Comparison of ENCODE assay signal across 18 cellular contexts in genomic region chr20:50574586-50574985, GRCh38.
A peak's percentile ranks its signal among the peaks of the same experiment; 100 is the strongest.
DNase-seq lines count a peak whose midpoint lies in the region; ATAC-seq and TF ChIP-seq lines count a peak whose summit lies in the region.
"Had no signal": no experiment of that assay in that cellular context is flagged by ENCODE, and none has a peak within 500 bp of the region (broad histone marks: within the 10 kb centered on the region; RNA-seq: fewer than 3 reads in every experiment).

No MANE protein-coding gene starts in this region.

- H3K27me3 Mint-ChIP-seq in activated naive CD4-positive, alpha-beta T cell treated with anti-CD3 and anti-CD28 coated beads, Interleukin-2, amount 50 U/mL, for 24 hours: no peaks in the 10 kb centered on the region
- H3K27me3 Mint-ChIP-seq in IgD-negative memory B cell: no peaks in the 10 kb centered on the region

- no peak overlapping the region for H3K4me3 ChIP-seq in ascending aorta
- no peak overlapping the region for H3K4me3 ChIP-seq in gastrocnemius medialis
- H3K4me3 ChIP-seq: cardiac muscle cell, neural progenitor cell had no signal

- TF ChIP-seq POLR2A in gastrocnemius medialis (IDR thresholded peaks at IDR 0.05): no peak

- H3K27ac ChIP-seq in ascending aorta: peak overlapping the region; percentile 2 to 76
- peak overlapping the region; percentile 89 to 96 (median 94) for H3K27ac ChIP-seq in gastrocnemius medialis
- H3K27ac ChIP-seq: neural progenitor cell had no signal

- no peak overlapping the region for H3K4me3 Mint-ChIP-seq in activated naive CD4-positive, alpha-beta T cell treated with anti-CD3 and anti-CD28 coated beads, Interleukin-2, amount 50 U/mL, for 24 hours
- no peak overlapping the region for H3K4me3 Mint-ChIP-seq in IgD-negative memory B cell
- H3K4me3 Mint-ChIP-seq: neural progenitor cell had no signal

- H3K36me3 Mint-ChIP-seq in activated naive CD4-positive, alpha-beta T cell treated with anti-CD3 and anti-CD28 coated beads, Interleukin-2, amount 50 U/mL, for 24 hours: peaks cover 13% of the 10 kb centered on the region
- H3K36me3 Mint-ChIP-seq in activated naive CD4-positive, alpha-beta T cell treated with anti-CD3 and anti-CD28 coated beads, Interleukin-2, amount 50 U/mL, for 72 hours: peaks cover 13 to 54% of the 10 kb centered on the region in 2 donors
- H3K36me3 Mint-ChIP-seq in IgD-negative memory B cell: peaks cover 6% of the 10 kb centered on the region

- no peak for DNase-seq in activated naive CD4-positive, alpha-beta T cell treated with anti-CD3 and anti-CD28 coated beads, Interleukin-2, amount 50 U/mL, for 72 hours (ENCODE audit: low spot score in 2 of 2)
- DNase-seq in ascending aorta (ENCODE audit: low spot score in 2 of 2): peak in 1 of 2 donors; percentile 39
- peak in 1 of 2 donors; percentile 6 for DNase-seq in gastrocnemius medialis
- DNase-seq in SKM-1 treated with dmso at 0.1 percent for 144 hours (lab: John Stamatoyannopoulos, UW; ENCODE audit: unreplicated experiment): no peak
- DNase-seq in NCI-H2171 (lab: John Stamatoyannopoulos, UW): no peak
- DNase-seq: activated CD4-positive, alpha-beta T cell treated with anti-CD3 and anti-CD28 coated beads for 1 hour; erythroblast; HCEC 1CT; NCI-H146; retina; SIG-M5; stimulated activated CD4-positive, alpha-beta T cell treated with anti-CD3 and anti-CD28 coated beads, Interleukin-12 subunit alpha, Interleukin-12 subunit beta, amount 100 ng/mL, for 4 hours; T-helper 9 cell had no signal

- H3K9me3 ChIP-seq in ascending aorta (no peaks in the 10 kb centered on the region), gastrocnemius medialis (no peaks in the 10 kb centered on the region)

- H3K36me3 ChIP-seq in ascending aorta (peaks cover 39 to 47% of the 10 kb centered on the region in 2 donors), gastrocnemius medialis (peaks cover 0 to 40% of the 10 kb centered on the region in 2 donors)
- H3K36me3 ChIP-seq: neural progenitor cell had no signal

- peaks cover 43% of the 10 kb centered on the region for H3K4me1 Mint-ChIP-seq in activated naive CD4-positive, alpha-beta T cell treated with anti-CD3 and anti-CD28 coated beads, Interleukin-2, amount 50 U/mL, for 24 hours
- peaks cover 31 to 40% (median 40%) of the 10 kb centered on the region in 3 donors for H3K4me1 Mint-ChIP-seq in IgD-negative memory B cell

- ATAC-seq in activated naive CD4-positive, alpha-beta T cell treated with anti-CD3 and anti-CD28 coated beads, Interleukin-2, amount 50 U/mL, for 72 hours: no peak
- ATAC-seq in gastrocnemius medialis: no peak
- no peak for ATAC-seq in HG03097 (IDR thresholded peaks at IDR 0.05; ENCODE audit: low FRiP score, unreplicated experiment)

- H3K9me3 Mint-ChIP-seq in activated naive CD4-positive, alpha-beta T cell treated with anti-CD3 and anti-CD28 coated beads, Interleukin-2, amount 50 U/mL, for 24 hours: no peaks in the 10 kb centered on the region
- H3K9me3 Mint-ChIP-seq in activated naive CD4-positive, alpha-beta T cell treated with anti-CD3 and anti-CD28 coated beads, Interleukin-2, amount 50 U/mL, for 72 hours: no peaks in the 10 kb centered on the region
- H3K9me3 Mint-ChIP-seq in IgD-negative memory B cell: no peaks in the 10 kb centered on the region
- H3K9me3 Mint-ChIP-seq: neural progenitor cell had no signal

- in situ Hi-C loops in gastrocnemius medialis (cut with MboI; ENCODE audit: low sequenced_read_pairs in 4 of 4): loop anchor here (5.0 to 10.0 kb wide), 3 partner anchors 62 to 110 kb away; partner anchors contain the start of gene PTPN1 (in 2 of the 4)

- H3K27me3 ChIP-seq in ascending aorta (no peaks in the 10 kb centered on the region), gastrocnemius medialis (no peaks in the 10 kb centered on the region)
- H3K27me3 ChIP-seq: cardiac muscle cell, neural progenitor cell had no signal

- H3K4me1 ChIP-seq in ascending aorta: peaks cover 12 to 23% of the 10 kb centered on the region in 2 donors
- peaks cover 81 to 82% of the 10 kb centered on the region in 2 donors for H3K4me1 ChIP-seq in gastrocnemius medialis
- H3K4me1 ChIP-seq: neural progenitor cell had no signal

- intact Hi-C loops in ascending aorta (cut with DNase I): no loop called here
- intact Hi-C loops in gastrocnemius medialis (cut with DNase I; ENCODE audit: low total_unique reads): loop anchor here (10.0 kb wide), 1 partner anchor 270 kb away; no protein-coding TSS in a partner anchor

- TF ChIP-seq CTCF in ascending aorta (IDR thresholded peaks at IDR 0.05) (no peak), gastrocnemius medialis (IDR thresholded peaks at IDR 0.05 in 4 of 5, conservative IDR thresholded peaks at IDR 0.05 in 1 of 5) (no peak)

- H3K27ac Mint-ChIP-seq in activated naive CD4-positive, alpha-beta T cell treated with anti-CD3 and anti-CD28 coated beads, Interleukin-2, amount 50 U/mL, for 24 hours: peak overlapping the region; percentile 81
- H3K27ac Mint-ChIP-seq in activated naive CD4-positive, alpha-beta T cell treated with anti-CD3 and anti-CD28 coated beads, Interleukin-2, amount 50 U/mL, for 72 hours: peak overlapping the region in 1 of 2 donors; percentile 90
- peak overlapping the region; percentile 45 to 80 (median 70) for H3K27ac Mint-ChIP-seq in IgD-negative memory B cell
- H3K27ac Mint-ChIP-seq: neural progenitor cell had no signal
